21 cellular contexts compared by ENCODE assay signal in genomic region chr5:12586406-12586805, GRCh38.
"Had no signal": no experiment of that assay in that cellular context is flagged by ENCODE, and none has a peak within 500 bp of the region (broad histone marks: within the 10 kb centered on the region; RNA-seq: fewer than 3 reads in every experiment).

No MANE protein-coding gene starts in this region.

- H3K4me3 ChIP-seq: coronary artery, dorsolateral prefrontal cortex, esophagus muscularis mucosa, gastroesophageal sphincter, heart left ventricle, left lung, lower lobe of right lung, mucosa of descending colon had no signal

- H3K27ac ChIP-seq: coronary artery, dorsolateral prefrontal cortex, esophagus muscularis mucosa, foreskin keratinocyte, gastroesophageal sphincter, heart left ventricle, left lung, lower lobe of right lung had no signal

- H3K27me3 ChIP-seq: dorsolateral prefrontal cortex, esophagus muscularis mucosa, foreskin keratinocyte, gastroesophageal sphincter, heart left ventricle, left lung had no signal

- H3K4me1 ChIP-seq: esophagus muscularis mucosa, foreskin keratinocyte, gastroesophageal sphincter, heart left ventricle, left lung, lower lobe of right lung had no signal

- DNase-seq: dermis blood vessel endothelial cell; dorsolateral prefrontal cortex; effector CD4-positive, alpha-beta T cell; effector memory CD4-positive, alpha-beta T cell; foreskin keratinocyte; heart left ventricle; hippocampal formation; left cardiac atrium; left lung; left ventricle myocardium superior; lower lobe of right lung; mesenchymal stem cell; mucosa of descending colon; naive B cell had no signal

- FAIRE-seq: colon, endothelial cell of umbilical vein, islet of Langerhans, keratinocyte had no signal

- H3K36me3 ChIP-seq: esophagus muscularis mucosa, gastroesophageal sphincter, heart left ventricle, left lung, lower lobe of right lung had no signal

- H3K9me3 ChIP-seq: gastroesophageal sphincter, lower lobe of right lung had no signal

- ATAC-seq: foreskin keratinocyte, gastroesophageal sphincter, heart left ventricle, left cardiac atrium, left lung, left ventricle myocardium superior, lower lobe of right lung, mucosa of descending colon had no signal
